In the genomic region with DNA sequence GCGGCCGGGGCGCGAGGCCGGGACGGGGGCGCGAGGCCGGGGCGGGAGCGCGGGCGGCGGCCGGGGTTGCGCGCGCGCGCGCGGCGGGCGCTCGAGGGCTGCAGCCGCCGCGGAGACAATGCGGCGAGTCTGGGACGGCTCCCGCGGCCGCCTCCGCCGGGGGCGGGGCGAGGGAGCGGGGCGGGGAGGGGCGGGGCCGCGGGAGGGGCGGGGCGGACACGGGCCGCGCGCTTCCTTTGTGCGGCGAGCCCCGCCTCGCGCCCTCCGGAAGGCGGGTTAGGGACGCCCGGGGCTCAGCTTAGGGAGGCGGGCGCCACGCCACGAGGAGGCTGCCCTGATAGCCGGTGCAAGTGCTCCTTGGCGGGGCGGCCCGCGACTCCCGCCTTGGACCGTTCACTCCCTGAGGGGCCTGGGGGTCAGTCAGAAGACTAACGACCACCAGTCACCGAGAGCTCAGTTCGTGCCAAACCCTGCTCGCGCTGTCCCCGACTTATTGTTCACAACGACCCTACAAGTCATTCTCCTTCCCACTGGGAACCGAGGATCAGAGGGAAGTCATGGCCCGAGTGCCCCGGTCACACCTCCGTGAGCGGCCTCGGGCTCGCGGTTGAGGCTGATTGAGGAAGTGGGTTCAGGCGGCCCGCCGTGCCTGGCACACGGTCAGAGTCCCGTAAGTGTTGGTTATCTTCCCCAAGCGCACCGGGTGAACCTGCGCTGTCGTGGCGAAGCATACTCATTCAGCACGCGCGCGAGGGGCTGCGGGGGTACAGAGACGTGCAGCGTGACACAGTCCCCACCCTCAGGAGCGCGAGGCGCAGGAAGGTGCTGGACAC, we compare ENCODE assay signal across 1 cellular context.
TF ChIP-seq lines count a peak whose summit lies in the region.

No MANE protein-coding gene starts in this region.

TF ChIP-seq in K562, 482 proteins besides CTCF, POLR2A, EP300 and RAD21 (continued from another document and continues in another):
- TF ChIP-seq, protein P1, sequence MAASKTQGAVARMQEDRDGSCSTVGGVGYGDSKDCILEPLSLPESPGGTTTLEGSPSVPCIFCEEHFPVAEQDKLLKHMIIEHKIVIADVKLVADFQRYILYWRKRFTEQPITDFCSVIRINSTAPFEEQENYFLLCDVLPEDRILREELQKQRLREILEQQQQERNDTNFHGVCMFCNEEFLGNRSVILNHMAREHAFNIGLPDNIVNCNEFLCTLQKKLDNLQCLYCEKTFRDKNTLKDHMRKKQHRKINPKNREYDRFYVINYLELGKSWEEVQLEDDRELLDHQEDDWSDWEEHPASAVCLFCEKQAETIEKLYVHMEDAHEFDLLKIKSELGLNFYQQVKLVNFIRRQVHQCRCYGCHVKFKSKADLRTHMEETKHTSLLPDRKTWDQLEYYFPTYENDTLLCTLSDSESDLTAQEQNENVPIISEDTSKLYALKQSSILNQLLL (CRISPR knock-in tag; IDR thresholded peaks at IDR 0.05; ENCODE audit: borderline replicate concordance) = no peak
- TF ChIP-seq E2F6 (IDR thresholded peaks at IDR 0.05; ENCODE audit: borderline replicate concordance in 1 of 2, extremely low read depth in 1 of 2, insufficient read depth in 1 of 2, insufficient read length in 1 of 2, low read depth in 1 of 2, low read length in 1 of 2, poor library complexity in 1 of 2, severe bottlenecking in 1 of 2) (peak; percentile 90 to 96), SMARCA4 (IDR thresholded peaks at IDR 0.05) (peak; percentile 67), SLC30A9 (CRISPR knock-in tag; IDR thresholded peaks at IDR 0.05) (no peak), OTX1 (CRISPR knock-in tag; IDR thresholded peaks at IDR 0.05) (peak; percentile 91; the same call in 1 of the 2 replicates), ZNF766 (CRISPR knock-in tag; conservative IDR thresholded peaks at IDR 0.05) (peak; percentile 82), CREB3 (tag; conservative IDR thresholded peaks at IDR 0.05; ENCODE audit: low read depth) (0 out of 2 replicates have a peak, but pooled peaks have one; percentile 43), CSDE1 (IDR thresholded peaks at IDR 0.05) (no peak), ATF7 (IDR thresholded peaks at IDR 0.05) (peak; percentile 63), GATAD2B (IDR thresholded peaks at IDR 0.05; ENCODE audit: borderline replicate concordance) (no peak), KDM5B (IDR thresholded peaks at IDR 0.05; ENCODE audit: insufficient replicate concordance, low read depth, low read length) (peak; percentile 93), SMARCE1 (IDR thresholded peaks at IDR 0.05) (0 out of 2 replicates have a peak, but pooled peaks have one; percentile 64), HNRNPLL (IDR thresholded peaks at IDR 0.05; ENCODE audit: low read depth, low read length, poor library complexity, severe bottlenecking) (peak; percentile 39), ZNF224 (CRISPR knock-in tag; IDR thresholded peaks at IDR 0.05) (no peak), SNAPC5 (CRISPR knock-in tag; IDR thresholded peaks at IDR 0.05) (no peak), NELFE (IDR thresholded peaks at IDR 0.05; ENCODE audit: insufficient read depth, insufficient read length) (no peak), MYBL2 (IDR thresholded peaks at IDR 0.05; ENCODE audit: low read depth) (no peak), MYBL2 (CRISPR knock-in tag; IDR thresholded peaks at IDR 0.05; ENCODE audit: borderline replicate concordance) (no peak), BCOR (IDR thresholded peaks at IDR 0.05) (no peak; the same call in 1 of the 2 replicates), LCOR (CRISPR knock-in tag; IDR thresholded peaks at IDR 0.05) (peak; percentile 50; the same call in 1 of the 2 replicates), MCM5 (IDR thresholded peaks at IDR 0.05; ENCODE audit: low read depth) (no peak), CAMTA2 (CRISPR knock-in tag; conservative IDR thresholded peaks at IDR 0.05) (0 out of 2 replicates have a peak, but pooled peaks have one; percentile 21), SMARCA5 (IDR thresholded peaks at IDR 0.05) (no peak), KLF10 (CRISPR knock-in tag; IDR thresholded peaks at IDR 0.05) (no peak), YY1 (IDR thresholded peaks at IDR 0.05; ENCODE audit: borderline replicate concordance in 1 of 3, control insufficient read depth in 1 of 3, extremely low read depth in 1 of 3, insufficient read depth in 3 of 3, insufficient read length in 1 of 3, insufficient replicate concordance in 2 of 3, low read depth in 1 of 3, low read length in 2 of 3) (peak in 2 of 3 experiments; percentile 66 to 74), ZNF124 (CRISPR knock-in tag; IDR thresholded peaks at IDR 0.05) (no peak), RBM22 (IDR thresholded peaks at IDR 0.05; ENCODE audit: low read depth, low read length, poor library complexity, severe bottlenecking) (peak; percentile 46), HDGF (IDR thresholded peaks at IDR 0.05) (no peak), FOXK1 (CRISPR knock-in tag; IDR thresholded peaks at IDR 0.05; ENCODE audit: borderline replicate concordance) (peak; percentile 97), HNRNPUL1 (IDR thresholded peaks at IDR 0.05; ENCODE audit: low read length) (no peak), TFAM (CRISPR knock-in tag; conservative IDR thresholded peaks at IDR 0.05) (no peak), MIER1 (IDR thresholded peaks at IDR 0.05; ENCODE audit: low read depth) (no peak), SRSF3 (IDR thresholded peaks at IDR 0.05; ENCODE audit: insufficient read depth, low read length) (no peak), TRIM28 (IDR thresholded peaks at IDR 0.05) (no peak)
- TF ChIP-seq, protein P2, sequence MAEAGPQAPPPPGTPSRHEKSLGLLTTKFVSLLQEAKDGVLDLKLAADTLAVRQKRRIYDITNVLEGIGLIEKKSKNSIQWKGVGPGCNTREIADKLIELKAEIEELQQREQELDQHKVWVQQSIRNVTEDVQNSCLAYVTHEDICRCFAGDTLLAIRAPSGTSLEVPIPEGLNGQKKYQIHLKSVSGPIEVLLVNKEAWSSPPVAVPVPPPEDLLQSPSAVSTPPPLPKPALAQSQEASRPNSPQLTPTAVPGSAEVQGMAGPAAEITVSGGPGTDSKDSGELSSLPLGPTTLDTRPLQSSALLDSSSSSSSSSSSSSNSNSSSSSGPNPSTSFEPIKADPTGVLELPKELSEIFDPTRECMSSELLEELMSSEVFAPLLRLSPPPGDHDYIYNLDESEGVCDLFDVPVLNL (CRISPR knock-in tag; IDR thresholded peaks at IDR 0.05; ENCODE audit: low read depth) = no peak
- TF ChIP-seq, protein P3, sequence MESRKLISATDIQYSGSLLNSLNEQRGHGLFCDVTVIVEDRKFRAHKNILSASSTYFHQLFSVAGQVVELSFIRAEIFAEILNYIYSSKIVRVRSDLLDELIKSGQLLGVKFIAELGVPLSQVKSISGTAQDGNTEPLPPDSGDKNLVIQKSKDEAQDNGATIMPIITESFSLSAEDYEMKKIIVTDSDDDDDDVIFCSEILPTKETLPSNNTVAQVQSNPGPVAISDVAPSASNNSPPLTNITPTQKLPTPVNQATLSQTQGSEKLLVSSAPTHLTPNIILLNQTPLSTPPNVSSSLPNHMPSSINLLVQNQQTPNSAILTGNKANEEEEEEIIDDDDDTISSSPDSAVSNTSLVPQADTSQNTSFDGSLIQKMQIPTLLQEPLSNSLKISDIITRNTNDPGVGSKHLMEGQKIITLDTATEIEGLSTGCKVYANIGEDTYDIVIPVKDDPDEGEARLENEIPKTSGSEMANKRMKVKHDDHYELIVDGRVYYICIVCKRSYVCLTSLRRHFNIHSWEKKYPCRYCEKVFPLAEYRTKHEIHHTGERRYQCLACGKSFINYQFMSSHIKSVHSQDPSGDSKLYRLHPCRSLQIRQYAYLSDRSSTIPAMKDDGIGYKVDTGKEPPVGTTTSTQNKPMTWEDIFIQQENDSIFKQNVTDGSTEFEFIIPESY (CRISPR knock-in tag; IDR thresholded peaks at IDR 0.05) = no peak; the same call in 1 of the 2 replicates
- TF ChIP-seq, protein P4, sequence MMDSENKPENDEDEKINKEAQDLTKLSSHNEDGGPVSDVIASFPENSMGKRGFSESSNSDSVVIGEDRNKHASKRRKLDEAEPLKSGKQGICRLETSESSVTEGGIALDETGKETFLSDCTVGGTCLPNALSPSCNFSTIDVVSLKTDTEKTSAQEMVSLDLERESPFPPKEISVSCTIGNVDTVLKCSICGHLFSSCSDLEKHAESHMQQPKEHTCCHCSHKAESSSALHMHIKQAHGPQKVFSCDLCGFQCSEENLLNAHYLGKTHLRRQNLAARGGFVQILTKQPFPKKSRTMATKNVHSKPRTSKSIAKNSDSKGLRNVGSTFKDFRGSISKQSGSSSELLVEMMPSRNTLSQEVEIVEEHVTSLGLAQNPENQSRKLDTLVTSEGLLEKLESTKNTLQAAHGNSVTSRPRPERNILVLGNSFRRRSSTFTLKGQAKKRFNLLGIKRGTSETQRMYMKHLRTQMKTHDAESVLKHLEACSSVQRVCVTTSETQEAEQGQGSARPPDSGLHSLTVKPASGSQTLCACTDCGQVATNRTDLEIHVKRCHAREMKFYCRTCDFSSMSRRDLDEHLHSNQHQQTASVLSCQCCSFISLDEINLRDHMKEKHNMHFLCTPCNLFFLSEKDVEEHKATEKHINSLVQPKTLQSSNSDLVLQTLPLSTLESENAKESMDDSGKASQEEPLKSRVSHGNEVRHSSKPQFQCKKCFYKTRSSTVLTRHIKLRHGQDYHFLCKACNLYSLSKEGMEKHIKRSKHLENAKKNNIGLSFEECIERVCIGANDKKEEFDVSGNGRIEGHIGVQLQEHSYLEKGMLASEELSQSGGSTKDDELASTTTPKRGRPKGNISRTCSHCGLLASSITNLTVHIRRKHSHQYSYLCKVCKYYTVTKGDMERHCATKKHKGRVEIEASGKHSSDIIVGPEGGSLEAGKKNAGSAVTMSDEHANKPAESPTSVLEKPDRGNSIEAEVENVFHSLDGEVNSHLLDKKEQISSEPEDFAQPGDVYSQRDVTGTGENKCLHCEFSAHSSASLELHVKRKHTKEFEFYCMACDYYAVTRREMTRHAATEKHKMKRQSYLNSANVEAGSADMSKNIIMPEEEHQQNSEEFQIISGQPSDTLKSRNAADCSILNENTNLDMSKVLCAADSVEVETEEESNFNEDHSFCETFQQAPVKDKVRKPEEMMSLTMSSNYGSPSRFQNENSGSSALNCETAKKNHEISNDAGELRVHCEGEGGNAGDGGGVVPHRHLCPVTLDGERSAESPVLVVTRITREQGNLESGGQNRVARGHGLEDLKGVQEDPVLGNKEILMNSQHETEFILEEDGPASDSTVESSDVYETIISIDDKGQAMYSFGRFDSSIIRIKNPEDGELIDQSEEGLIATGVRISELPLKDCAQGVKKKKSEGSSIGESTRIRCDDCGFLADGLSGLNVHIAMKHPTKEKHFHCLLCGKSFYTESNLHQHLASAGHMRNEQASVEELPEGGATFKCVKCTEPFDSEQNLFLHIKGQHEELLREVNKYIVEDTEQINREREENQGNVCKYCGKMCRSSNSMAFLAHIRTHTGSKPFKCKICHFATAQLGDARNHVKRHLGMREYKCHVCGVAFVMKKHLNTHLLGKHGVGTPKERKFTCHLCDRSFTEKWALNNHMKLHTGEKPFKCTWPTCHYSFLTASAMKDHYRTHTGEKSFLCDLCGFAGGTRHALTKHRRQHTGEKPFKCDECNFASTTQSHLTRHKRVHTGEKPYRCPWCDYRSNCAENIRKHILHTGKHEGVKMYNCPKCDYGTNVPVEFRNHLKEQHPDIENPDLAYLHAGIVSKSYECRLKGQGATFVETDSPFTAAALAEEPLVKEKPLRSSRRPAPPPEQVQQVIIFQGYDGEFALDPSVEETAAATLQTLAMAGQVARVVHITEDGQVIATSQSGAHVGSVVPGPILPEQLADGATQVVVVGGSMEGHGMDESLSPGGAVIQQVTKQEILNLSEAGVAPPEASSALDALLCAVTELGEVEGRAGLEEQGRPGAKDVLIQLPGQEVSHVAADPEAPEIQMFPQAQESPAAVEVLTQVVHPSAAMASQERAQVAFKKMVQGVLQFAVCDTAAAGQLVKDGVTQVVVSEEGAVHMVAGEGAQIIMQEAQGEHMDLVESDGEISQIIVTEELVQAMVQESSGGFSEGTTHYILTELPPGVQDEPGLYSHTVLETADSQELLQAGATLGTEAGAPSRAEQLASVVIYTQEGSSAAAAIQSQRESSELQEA (IDR thresholded peaks at IDR 0.05; ENCODE audit: low read depth) = no peak
- TF ChIP-seq, protein P5, sequence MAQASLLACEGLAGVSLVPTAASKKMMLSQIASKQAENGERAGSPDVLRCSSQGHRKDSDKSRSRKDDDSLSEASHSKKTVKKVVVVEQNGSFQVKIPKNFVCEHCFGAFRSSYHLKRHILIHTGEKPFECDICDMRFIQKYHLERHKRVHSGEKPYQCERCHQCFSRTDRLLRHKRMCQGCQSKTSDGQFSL (CRISPR knock-in tag; IDR thresholded peaks at IDR 0.05) = peak; percentile 54; the same call in 1 of the 2 replicates
- TF ChIP-seq, protein P5 (tag; IDR thresholded peaks at IDR 0.05) = no peak
- TF ChIP-seq, protein P6, sequence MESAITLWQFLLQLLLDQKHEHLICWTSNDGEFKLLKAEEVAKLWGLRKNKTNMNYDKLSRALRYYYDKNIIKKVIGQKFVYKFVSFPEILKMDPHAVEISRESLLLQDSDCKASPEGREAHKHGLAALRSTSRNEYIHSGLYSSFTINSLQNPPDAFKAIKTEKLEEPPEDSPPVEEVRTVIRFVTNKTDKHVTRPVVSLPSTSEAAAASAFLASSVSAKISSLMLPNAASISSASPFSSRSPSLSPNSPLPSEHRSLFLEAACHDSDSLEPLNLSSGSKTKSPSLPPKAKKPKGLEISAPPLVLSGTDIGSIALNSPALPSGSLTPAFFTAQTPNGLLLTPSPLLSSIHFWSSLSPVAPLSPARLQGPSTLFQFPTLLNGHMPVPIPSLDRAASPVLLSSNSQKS (CRISPR knock-in tag; IDR thresholded peaks at IDR 0.05) = no peak
